Comparison of ENCODE assay signal across 15 cellular contexts in genomic region chr17:47945080-47945479, GRCh38. TPM values are rescaled to one million over a fixed set of nuclear protein-coding genes. Genes with fewer than 3 reads are reported as not detected.
A peak's percentile ranks its signal among the peaks of the same experiment; 100 is the strongest.
DNase-seq lines count a peak whose midpoint lies in the region; ATAC-seq and TF ChIP-seq lines count a peak whose summit lies in the region.
"Had no signal": no experiment of that assay in that cellular context is flagged by ENCODE, and none has a peak within 500 bp of the region (broad histone marks: within the 10 kb centered on the region; RNA-seq: fewer than 3 reads in every experiment).

No MANE protein-coding gene starts in this region.

- no TSS peak for BruUV-seq in PC-9 (replicated peaks; lab: Mats Ljungman, UMichigan)

- H3K9me3 ChIP-seq in naive thymus-derived CD4-positive, alpha-beta T cell (ENCODE audit: control insufficient read depth in 2 of 3, low read length in 3 of 3) = no peaks in the 10 kb centered on the region
- no peaks in the 10 kb centered on the region for H3K9me3 ChIP-seq in prostate gland
- no peaks in the 10 kb centered on the region for H3K9me3 ChIP-seq in PC-9 (ENCODE audit: insufficient read depth, low read depth)
- H3K9me3 ChIP-seq: SJCRH30 had no signal

- peaks cover 60% of the 10 kb centered on the region for H3K4me1 Mint-ChIP-seq in HFFc6 (ENCODE audit: low read depth)
- peaks cover 76% of the 10 kb centered on the region for H3K4me1 Mint-ChIP-seq in activated naive CD8-positive, alpha-beta T cell treated with anti-CD3 and anti-CD28 coated beads, Interleukin-2, amount 50 U/mL, for 24 hours
- H3K4me1 Mint-ChIP-seq in naive thymus-derived CD4-positive, alpha-beta T cell = peaks cover 48 to 81% (median 75%) of the 10 kb centered on the region in 7 donors

- no peak overlapping the region for H2AFZ ChIP-seq in PC-9

- H3K27ac Mint-ChIP-seq in HFFc6 = peak overlapping the region; percentile 54; the same call in 1 of the 2 replicates
- peak overlapping the region; percentile 59 for H3K27ac Mint-ChIP-seq in activated naive CD8-positive, alpha-beta T cell treated with anti-CD3 and anti-CD28 coated beads, Interleukin-2, amount 50 U/mL, for 24 hours
- peak overlapping the region; percentile 39 to 90 (median 80) for H3K27ac Mint-ChIP-seq in naive thymus-derived CD4-positive, alpha-beta T cell

- no peaks in the 10 kb centered on the region for H3K27me3 ChIP-seq in naive thymus-derived CD4-positive, alpha-beta T cell (ENCODE audit: control insufficient read depth in 2 of 2, insufficient read depth in 2 of 2, low read length in 2 of 2)
- H3K27me3 ChIP-seq in prostate gland (replicated peaks; ENCODE audit: insufficient read depth) (no peaks in the 10 kb centered on the region), PC-9 (ENCODE audit: insufficient read depth, low read depth) (no peaks in the 10 kb centered on the region)
- H3K27me3 ChIP-seq: SJCRH30 had no signal

- no peak overlapping the region for H3K4me3 ChIP-seq in naive thymus-derived CD4-positive, alpha-beta T cell (ENCODE audit: low read length)
- no peak overlapping the region for H3K4me3 ChIP-seq in prostate gland
- no peak overlapping the region for H3K4me3 ChIP-seq in PC-9
- H3K4me3 ChIP-seq: SJCRH30, skin epidermis had no signal

- CTCF ChIA-PET in naive thymus-derived CD4-positive, alpha-beta T cell (lab: Charles Lee) = interaction anchor here (0.7 to 11.9 kb wide), 4 partner anchors 23 to 102 kb away, joined by 3 to 126 read pairs (median 4); partner anchors contain the start of gene CDK5RAP3
- CTCF ChIA-PET in PC-9 (lab: Charles Lee) = no interaction called here

- peaks cover 5% of the 10 kb centered on the region; the same call in 1 of the 2 replicates for H3K27me3 Mint-ChIP-seq in HFFc6 (ENCODE audit: insufficient read depth)
- H3K27me3 Mint-ChIP-seq in activated naive CD8-positive, alpha-beta T cell treated with anti-CD3 and anti-CD28 coated beads, Interleukin-2, amount 50 U/mL, for 24 hours = no peaks in the 10 kb centered on the region
- no peaks in the 10 kb centered on the region for H3K27me3 Mint-ChIP-seq in naive thymus-derived CD4-positive, alpha-beta T cell

- H3K9me2 ChIP-seq in PC-9 (ENCODE audit: insufficient read depth) = no peaks in the 10 kb centered on the region

- H3K79me2 ChIP-seq in PC-9 (ENCODE audit: low read depth) = peaks cover 26% of the 10 kb centered on the region

- peak overlapping the region; percentile 98 for H3K27ac ChIP-seq in 22Rv1
- peak overlapping the region; percentile 59 for H3K27ac ChIP-seq in naive thymus-derived CD4-positive, alpha-beta T cell (ENCODE audit: low read depth, low read length)
- peak overlapping the region in 1 of 2 donors; percentile 93 for H3K27ac ChIP-seq in prostate gland
- H3K27ac ChIP-seq in PC-9 = no peak overlapping the region
- H3K27ac ChIP-seq: SJCRH30 had no signal

- POLR2A ChIA-PET in naive thymus-derived CD4-positive, alpha-beta T cell (lab: Charles Lee) = interaction anchor here (1.1 to 1.8 kb wide), 3 partner anchors 14 to 49 kb away, joined by 3 to 5 read pairs (median 4); partner anchors contain the start of genes CDK5RAP3 and SP2
- POLR2A ChIA-PET in PC-9 (lab: Charles Lee; ENCODE audit: unreplicated experiment) = no interaction called here

- H3K4me1 ChIP-seq in naive thymus-derived CD4-positive, alpha-beta T cell (ENCODE audit: control insufficient read depth in 2 of 2, insufficient read depth in 2 of 2, low read length in 2 of 2) = peaks cover 29 to 48% of the 10 kb centered on the region in 2 donors
- H3K4me1 ChIP-seq in prostate gland (replicated peaks) = peaks cover 18% of the 10 kb centered on the region
- H3K4me1 ChIP-seq in PC-9 (replicated peaks; ENCODE audit: insufficient read depth) = peaks cover 53% of the 10 kb centered on the region

- no peak overlapping the region for H3K4me3 Mint-ChIP-seq in HFFc6
- peak overlapping the region; percentile 2 for H3K4me3 Mint-ChIP-seq in activated naive CD8-positive, alpha-beta T cell treated with anti-CD3 and anti-CD28 coated beads, Interleukin-2, amount 50 U/mL, for 24 hours
- peak overlapping the region; percentile 31 to 80 (median 62) for H3K4me3 Mint-ChIP-seq in naive thymus-derived CD4-positive, alpha-beta T cell

- intact Hi-C loops in naive thymus-derived CD4-positive, alpha-beta T cell (cut with micrococcal nuclease) = loop anchor here in 1 of 2 donors (10.0 kb wide), 2 partner anchors 160 to 670 kb away; partner anchors contain the start of genes CBX1, HOXB7, HOXB8 and SNX11
- intact Hi-C loops in prostate gland (cut with DNase I) (loop anchor here (5.0 kb wide), 1 partner anchor 38 kb away; no protein-coding TSS in a partner anchor), PC-9 (cut with micrococcal nuclease; ENCODE audit: unreplicated experiment) (loop anchor here (10.0 kb wide), 1 partner anchor 670 kb away; the partner anchor contains the start of genes HOXB7 and HOXB8)

- H3K4me2 ChIP-seq in PC-9 = no peak overlapping the region

- H3F3A ChIP-seq in PC-9 (ENCODE audit: insufficient read depth, low read depth) = peaks cover 47% of the 10 kb centered on the region; the same call in 1 of the 2 replicates

- TF ChIP-seq POLR2A in prostate gland (IDR thresholded peaks at IDR 0.05) = no peak

- H3K36me3 Mint-ChIP-seq in HFFc6 (ENCODE audit: low read depth) = peaks cover 4% of the 10 kb centered on the region
- peaks cover 32% of the 10 kb centered on the region for H3K36me3 Mint-ChIP-seq in activated naive CD8-positive, alpha-beta T cell treated with anti-CD3 and anti-CD28 coated beads, Interleukin-2, amount 50 U/mL, for 24 hours (ENCODE audit: low read depth)
- peaks cover 0 to 22% (median 9%) of the 10 kb centered on the region in 5 donors for H3K36me3 Mint-ChIP-seq in naive thymus-derived CD4-positive, alpha-beta T cell

- DNase-seq in HFFc6 = no peak
- no peak for DNase-seq in activated naive CD8-positive, alpha-beta T cell treated with anti-CD3 and anti-CD28 coated beads, Interleukin-2, amount 50 U/mL, for 24 hours
- DNase-seq in naive thymus-derived CD4-positive, alpha-beta T cell = peak in 4 of 9 donors; percentile 14 to 19 (median 14)
- DNase-seq in GM19240 (ENCODE audit: insufficient read length, low spot score) = no peak
- no peak for DNase-seq in prostate gland (ENCODE audit: low spot score)
- no peak for DNase-seq in PC-9
- DNase-seq in NCI-H128 (lab: John Stamatoyannopoulos, UW; ENCODE audit: unreplicated experiment) = no peak
- DNase-seq: activated CD8-positive, alpha-beta memory T cell treated with anti-CD3 and anti-CD28 coated beads for 24 hours; cortex of kidney; mesenchymal stem cell; NCI-H2227 treated with DMSO at 0.1 percent for 48 hours; SJCRH30; stimulated activated naive CD4-positive, alpha-beta T cell treated with Interleukin-2 at 50 U/mL for 16 hours had no signal

- no peak for TF ChIP-seq CTCF in 22Rv1 (IDR thresholded peaks at IDR 0.05)
- no peak for TF ChIP-seq CTCF in HFFc6 (IDR thresholded peaks at IDR 0.05)
- TF ChIP-seq CTCF in prostate gland (IDR thresholded peaks at IDR 0.05) = no peak
- no peak for TF ChIP-seq CTCF in PC-9 (conservative IDR thresholded peaks at IDR 0.05)

- H3K36me3 ChIP-seq in naive thymus-derived CD4-positive, alpha-beta T cell (ENCODE audit: control insufficient read depth in 2 of 3, insufficient read depth in 3 of 3, low read length in 3 of 3) = peaks cover 0 to 24% (median 0%) of the 10 kb centered on the region in 3 experiments
- H3K36me3 ChIP-seq in prostate gland = no peaks in the 10 kb centered on the region
- H3K36me3 ChIP-seq in PC-9 (ENCODE audit: low read depth) = peaks cover 20% of the 10 kb centered on the region
- H3K36me3 ChIP-seq: SJCRH30 had no signal

- no peak for ATAC-seq in activated naive CD8-positive, alpha-beta T cell treated with anti-CD3 and anti-CD28 coated beads, Interleukin-2, amount 50 U/mL, for 24 hours
- no peak for ATAC-seq in naive thymus-derived CD4-positive, alpha-beta T cell

- 80% methylated on average over 8 of the region's 8 CpGs for WGBS in prostate gland

- 0 out of 2 replicates have a peak, but pooled peaks cover 3% of the 10 kb centered on the region for H3K9me3 Mint-ChIP-seq in HFFc6
- H3K9me3 Mint-ChIP-seq in activated naive CD8-positive, alpha-beta T cell treated with anti-CD3 and anti-CD28 coated beads, Interleukin-2, amount 50 U/mL, for 24 hours = peaks cover 6% of the 10 kb centered on the region
- H3K9me3 Mint-ChIP-seq in naive thymus-derived CD4-positive, alpha-beta T cell = peaks cover 0 to 4% (median 0%) of the 10 kb centered on the region in 11 donors

- no peaks in the 10 kb centered on the region for H4K20me1 ChIP-seq in PC-9 (ENCODE audit: insufficient read depth)

RNA-seq across cellular contexts. Expression of gene PNPO, which starts 3.7 kb away (rescaled TPM):
- 10 to 100 TPM; 46.0 to 55.5 (median 51.1) TPM for total RNA-seq in HFFc6 (2021; fragmentation: NEBNext Ultra II Directional; extraction: Animal tissue kit (Norgen Biotek cat#: 25700))
- 10 to 100 TPM; 12.0 to 35.7 (median 14.1) TPM for total RNA-seq in naive thymus-derived CD4-positive, alpha-beta T cell
- 10 to 100 TPM; 16.2 to 25.1 TPM for polyA plus RNA-seq in naive thymus-derived CD4-positive, alpha-beta T cell
- total RNA-seq in prostate gland (10 to 100 TPM; 37.3 to 55.2 TPM), PC-9 (2021) (40.2 and 44.1 TPM in 2 replicates)

RNA-seq across cellular contexts. Expression of gene PRR15L, which starts 12.6 kb away (rescaled TPM):
- total RNA-seq in HFFc6 (2021; fragmentation: NEBNext Ultra II Directional; extraction: Animal tissue kit (Norgen Biotek cat#: 25700)) = not detected
- not detected for total RNA-seq in naive thymus-derived CD4-positive, alpha-beta T cell
- polyA plus RNA-seq in naive thymus-derived CD4-positive, alpha-beta T cell = under 1 TPM in 1 of 2 donors, not detected in 1; 0.32 TPM
- 10 to 100 TPM; 19.9 to 59.7 TPM for total RNA-seq in prostate gland
- total RNA-seq in PC-9 (2021) = 5.3 and 6.2 TPM in 2 replicates
- total RNA-seq: SJCRH30 had no signal

RNA-seq across cellular contexts. Expression of gene CDK5RAP3, which starts 25.8 kb away (rescaled TPM):
- 10 to 100 TPM; 78.4 to 91.3 (median 81.8) TPM for total RNA-seq in HFFc6 (2021; fragmentation: NEBNext Ultra II Directional; extraction: Animal tissue kit (Norgen Biotek cat#: 25700))
- 100 to 1,000 TPM; 238 to 349 (median 276) TPM for total RNA-seq in naive thymus-derived CD4-positive, alpha-beta T cell
- 10 to 100 TPM; 72.4 to 86.8 TPM for polyA plus RNA-seq in naive thymus-derived CD4-positive, alpha-beta T cell
- 100 to 1,000 TPM; 185 to 193 TPM for total RNA-seq in prostate gland
- 147 and 195 TPM in 2 replicates for total RNA-seq in PC-9 (2021)

RNA-seq across cellular contexts. Expression of gene SP2, which starts 49.0 kb away (rescaled TPM):
- 10 to 100 TPM; 10.7 to 17.5 (median 16.4) TPM for total RNA-seq in HFFc6 (2021; fragmentation: NEBNext Ultra II Directional; extraction: Animal tissue kit (Norgen Biotek cat#: 25700))
- 10 to 100 TPM; 25.2 to 36.5 (median 30.8) TPM for total RNA-seq in naive thymus-derived CD4-positive, alpha-beta T cell
- polyA plus RNA-seq in naive thymus-derived CD4-positive, alpha-beta T cell = 10 to 100 TPM in 1 of 2 donors, 1 to 10 TPM in 1; 7.9 to 15.6 TPM
- 10 to 100 TPM; 15.2 to 15.8 TPM for total RNA-seq in prostate gland
- 13.5 and 18.0 TPM in 2 replicates for total RNA-seq in PC-9 (2021)
